9 cellular contexts compared by ENCODE assay signal in genomic region chr20:62358728-62359490, GRCh38. TPM values are rescaled to one million over a fixed set of nuclear protein-coding genes. Genes with fewer than 3 reads are reported as not detected.
DNase-seq lines count a peak whose midpoint lies in the region; ATAC-seq and TF ChIP-seq lines count a peak whose summit lies in the region.
"Had no signal": no experiment of that assay in that cellular context is flagged by ENCODE, and none has a peak within 500 bp of the region (broad histone marks: within the 10 kb centered on the region; RNA-seq: fewer than 3 reads in every experiment).

No MANE protein-coding gene starts in this region.

- DNase-seq in WTC11 (ENCODE audit: low spot score) = no peak
- DNase-seq in mesothelial cell of epicardium (ENCODE audit: low spot score in 2 of 2, unreplicated experiment in 2 of 2) = no peak
- DNase-seq in activated gamma-delta T cell (lab: John Stamatoyannopoulos, UW) = no peak
- DNase-seq in NCI-H146 (lab: John Stamatoyannopoulos, UW) = no peak
- no peak for DNase-seq in immature natural killer cell
- DNase-seq: activated CD4-positive, alpha-beta T cell treated with anti-CD3 and anti-CD28 coated beads, Interleukin-2, amount 50 U/mL, for 1 hour; cerebellar nuclear complex had no signal

- H3K27me3 Mint-ChIP-seq in WTC11 (ENCODE audit: low read depth) (no peaks in the 10 kb centered on the region), mesothelial cell of epicardium (ENCODE audit: low read depth) (no peaks in the 10 kb centered on the region), immature natural killer cell (ENCODE audit: low read depth in 3 of 3) (peaks cover 0 to 2% (median 2%) of the 10 kb centered on the region in 3 donors)
- H3K27me3 Mint-ChIP-seq: B cell had no signal

- no peak for TF ChIP-seq CTCF in WTC11 (IDR thresholded peaks at IDR 0.05)
- TF ChIP-seq CTCF in mesothelial cell of epicardium (IDR thresholded peaks at IDR 0.05; ENCODE audit: unreplicated experiment) = no peak

- H3K36me3 Mint-ChIP-seq in WTC11 = no peaks in the 10 kb centered on the region
- H3K36me3 Mint-ChIP-seq in mesothelial cell of epicardium = no peaks in the 10 kb centered on the region
- H3K36me3 Mint-ChIP-seq in immature natural killer cell = no peaks in the 10 kb centered on the region

- POLR2A ChIA-PET in WTC11 (lab: Charles Lee) = interaction anchor here (4.4 kb wide), 1 partner anchor 8 kb away, joined by 21 read pairs; the partner anchor contains the start of gene LAMA5

- no peak overlapping the region for H3K27ac ChIP-seq in BLaER1

- peak overlapping the region; percentile 74 for H3K27ac Mint-ChIP-seq in WTC11
- peak overlapping the region; percentile 41 for H3K27ac Mint-ChIP-seq in mesothelial cell of epicardium
- no peak overlapping the region for H3K27ac Mint-ChIP-seq in immature natural killer cell
- H3K27ac Mint-ChIP-seq: B cell had no signal

- ATAC-seq in WTC11 = no peak

- H3K27me3 ChIP-seq in BLaER1 = peaks cover 8% of the 10 kb centered on the region; the same call in 1 of the 2 replicates

- no peak overlapping the region for H3K4me3 Mint-ChIP-seq in WTC11
- H3K4me3 Mint-ChIP-seq in mesothelial cell of epicardium = no peak overlapping the region
- H3K4me3 Mint-ChIP-seq in immature natural killer cell = no peak overlapping the region
- H3K4me3 Mint-ChIP-seq: B cell had no signal

- peaks cover 37% of the 10 kb centered on the region for H3K4me1 Mint-ChIP-seq in WTC11
- peaks cover 41% of the 10 kb centered on the region for H3K4me1 Mint-ChIP-seq in mesothelial cell of epicardium
- H3K4me1 Mint-ChIP-seq in immature natural killer cell = no peaks in the 10 kb centered on the region

- H3K36me3 ChIP-seq in BLaER1 = peaks cover 13% of the 10 kb centered on the region; the same call in 1 of the 2 replicates

- H3K9me3 ChIP-seq in BLaER1 = no peaks in the 10 kb centered on the region

- H3K9ac ChIP-seq in BLaER1 = no peak overlapping the region

- peak overlapping the region; percentile 87 for H3K4me2 ChIP-seq in BLaER1

- peaks cover 88% of the 10 kb centered on the region for H4K20me1 ChIP-seq in BLaER1

- H3K9me3 Mint-ChIP-seq in WTC11 = no peaks in the 10 kb centered on the region
- no peaks in the 10 kb centered on the region for H3K9me3 Mint-ChIP-seq in mesothelial cell of epicardium
- no peaks in the 10 kb centered on the region for H3K9me3 Mint-ChIP-seq in immature natural killer cell

- H3K4me1 ChIP-seq in BLaER1 = peaks cover 86% of the 10 kb centered on the region

- H3K4me3 ChIP-seq in BLaER1 = no peak overlapping the region

- CTCF ChIA-PET in WTC11 (lab: Charles Lee) = interaction anchor here (0.6 to 1.7 kb wide), 2 partner anchors 9 to 10 kb away, joined by 3 to 6 read pairs; no protein-coding TSS in a partner anchor

TF ChIP-seq in WTC11, 78 proteins besides CTCF, POLR2A, EP300 and RAD21:
- TF ChIP-seq, protein P1, sequence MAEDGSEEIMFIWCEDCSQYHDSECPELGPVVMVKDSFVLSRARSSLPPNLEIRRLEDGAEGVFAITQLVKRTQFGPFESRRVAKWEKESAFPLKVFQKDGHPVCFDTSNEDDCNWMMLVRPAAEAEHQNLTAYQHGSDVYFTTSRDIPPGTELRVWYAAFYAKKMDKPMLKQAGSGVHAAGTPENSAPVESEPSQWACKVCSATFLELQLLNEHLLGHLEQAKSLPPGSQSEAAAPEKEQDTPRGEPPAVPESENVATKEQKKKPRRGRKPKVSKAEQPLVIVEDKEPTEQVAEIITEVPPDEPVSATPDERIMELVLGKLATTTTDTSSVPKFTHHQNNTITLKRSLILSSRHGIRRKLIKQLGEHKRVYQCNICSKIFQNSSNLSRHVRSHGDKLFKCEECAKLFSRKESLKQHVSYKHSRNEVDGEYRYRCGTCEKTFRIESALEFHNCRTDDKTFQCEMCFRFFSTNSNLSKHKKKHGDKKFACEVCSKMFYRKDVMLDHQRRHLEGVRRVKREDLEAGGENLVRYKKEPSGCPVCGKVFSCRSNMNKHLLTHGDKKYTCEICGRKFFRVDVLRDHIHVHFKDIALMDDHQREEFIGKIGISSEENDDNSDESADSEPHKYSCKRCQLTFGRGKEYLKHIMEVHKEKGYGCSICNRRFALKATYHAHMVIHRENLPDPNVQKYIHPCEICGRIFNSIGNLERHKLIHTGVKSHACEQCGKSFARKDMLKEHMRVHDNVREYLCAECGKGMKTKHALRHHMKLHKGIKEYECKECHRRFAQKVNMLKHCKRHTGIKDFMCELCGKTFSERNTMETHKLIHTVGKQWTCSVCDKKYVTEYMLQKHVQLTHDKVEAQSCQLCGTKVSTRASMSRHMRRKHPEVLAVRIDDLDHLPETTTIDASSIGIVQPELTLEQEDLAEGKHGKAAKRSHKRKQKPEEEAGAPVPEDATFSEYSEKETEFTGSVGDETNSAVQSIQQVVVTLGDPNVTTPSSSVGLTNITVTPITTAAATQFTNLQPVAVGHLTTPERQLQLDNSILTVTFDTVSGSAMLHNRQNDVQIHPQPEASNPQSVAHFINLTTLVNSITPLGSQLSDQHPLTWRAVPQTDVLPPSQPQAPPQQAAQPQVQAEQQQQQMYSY (CRISPR knock-in tag; IDR thresholded peaks at IDR 0.05) = no peak
- peak; percentile 39; the same call in 1 of the 2 replicates for TF ChIP-seq ZNF121 (CRISPR knock-in tag; IDR thresholded peaks at IDR 0.05)

RNA-seq across cellular contexts. Expression of gene LAMA5, which starts 8.2 kb away (rescaled TPM):
- total RNA-seq in WTC11 (2021) (298 to 329 TPM (median 323 TPM) in 3 replicates), mesothelial cell of epicardium (571 to 618 TPM (median 601 TPM) in 3 replicates)
- polyA plus RNA-seq in immature natural killer cell = under 1 TPM in 1 of 3 donors, not detected in 2; 0.30 TPM

RNA-seq across cellular contexts. Expression of gene RPS21, which starts 28.0 kb away (rescaled TPM):
- total RNA-seq in WTC11 (2021) (2,016 to 2,119 TPM (median 2,047 TPM) in 3 replicates), mesothelial cell of epicardium (1,089 to 1,145 TPM (median 1,126 TPM) in 3 replicates)
- polyA plus RNA-seq in immature natural killer cell = 1,000 to 10,000 TPM in 2 of 3 donors, 100 to 1,000 TPM in 1; 743 to 1,716 (median 1,008) TPM

RNA-seq across cellular contexts. Expression of gene CABLES2, which starts 48.2 kb away (rescaled TPM):
- total RNA-seq in WTC11 (2021) (7.5 to 10.6 TPM (median 9.2 TPM) in 3 replicates), mesothelial cell of epicardium (22.8 to 23.7 TPM (median 23.6 TPM) in 3 replicates)
- polyA plus RNA-seq in immature natural killer cell = 1 to 10 TPM; 1.3 to 2.6 (median 2.5) TPM

RNA-seq across cellular contexts. Expression of gene ADRM1, which starts 56.1 kb away (rescaled TPM):
- total RNA-seq in WTC11 (2021) = 146 to 160 TPM (median 147 TPM) in 3 replicates
- total RNA-seq in mesothelial cell of epicardium = 58.8 to 60.8 TPM (median 59.0 TPM) in 3 replicates
- polyA plus RNA-seq in immature natural killer cell = 100 to 1,000 TPM in 2 of 3 donors, 10 to 100 TPM in 1; 97.2 to 132 (median 108) TPM

Comparison
In these comparisons a context has a peak if more than half of its experiments do, and no peak if none do; other contexts are left out.
1. H3K27ac Mint-ChIP-seq: peak in WTC11 (single experiment) and mesothelial cell of epicardium (single experiment); none in immature natural killer cell (0 of 6).